ENCODE assay signal across 1 cellular context in genomic region chr2:16666453-16666801, GRCh38.
TF ChIP-seq lines count a peak whose summit lies in the region.

No MANE protein-coding gene starts in this region.

TF ChIP-seq in HepG2, 621 proteins besides CTCF, POLR2A, EP300 and RAD21 (continued from another document):
- no peak for TF ChIP-seq PBX3 (CRISPR knock-in tag; IDR thresholded peaks at IDR 0.05; ENCODE audit: borderline replicate concordance)
- no peak for TF ChIP-seq ARID4A (CRISPR knock-in tag; IDR thresholded peaks at IDR 0.05; ENCODE audit: borderline replicate concordance)
